27 cellular contexts compared by ENCODE assay signal in the genomic region with DNA sequence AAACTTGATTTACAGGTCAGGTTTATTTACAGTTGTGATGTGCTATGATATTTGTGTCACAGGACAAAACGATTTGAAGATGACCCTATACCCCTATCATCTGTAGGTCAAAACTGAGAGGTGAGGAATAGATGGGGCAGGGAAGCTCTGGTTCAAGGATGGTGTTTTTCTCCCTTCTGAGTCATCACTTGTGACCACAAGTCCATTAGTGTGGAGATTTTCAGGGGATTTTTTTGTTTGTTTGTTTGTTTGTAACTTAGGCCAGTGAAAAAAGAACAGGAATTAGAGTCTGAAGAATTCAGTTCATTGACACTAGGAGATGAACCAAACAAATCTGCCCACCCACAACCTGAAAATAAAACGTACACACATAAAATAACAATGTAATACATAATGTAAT.
DNase-seq lines count a peak whose midpoint lies in the region; ATAC-seq and TF ChIP-seq lines count a peak whose summit lies in the region.
"Had no signal": no experiment of that assay in that cellular context is flagged by ENCODE, and none has a peak within 500 bp of the region (broad histone marks: within the 10 kb centered on the region; RNA-seq: fewer than 3 reads in every experiment).

No MANE protein-coding gene starts in this region.

- dilution Hi-C loops in mammary epithelial cell (cut with HindIII; ENCODE audit: low sequenced_read_pairs) = no loop called here

- TF ChIP-seq CTCF in mammary epithelial cell (conservative IDR thresholded peaks at IDR 0.05 in 1 of 2, IDR thresholded peaks at IDR 0.05 in 1 of 2; ENCODE audit: extremely low read depth in 1 of 2, insufficient read depth in 1 of 2, low read depth in 1 of 2, low read length in 2 of 2) = no peak
- TF ChIP-seq CTCF in MCF 10A (IDR thresholded peaks at IDR 0.05; ENCODE audit: unreplicated experiment) = no peak
- TF ChIP-seq CTCF in astrocyte of the spinal cord (IDR thresholded peaks at IDR 0.05; ENCODE audit: low read depth, low read length) = no peak

- no peak for ATAC-seq in GM18519 (IDR thresholded peaks at IDR 0.05; ENCODE audit: low FRiP score, unreplicated experiment)
- ATAC-seq in T-cell (replicated peaks in 1 of 4) = no peak
- ATAC-seq: GM12878, HCT116, SK-N-SH treated with all-trans-retinoic acid at 6 μM for 48 hours had no signal

- no peak overlapping the region for H3K4me3 Mint-ChIP-seq in MCF 10A (ENCODE audit: unreplicated experiment)
- no peak overlapping the region for H3K4me3 Mint-ChIP-seq in T-cell
- H3K4me3 Mint-ChIP-seq: CD4-positive, alpha-beta T cell had no signal

- H3K9me3 Mint-ChIP-seq in MCF 10A (ENCODE audit: unreplicated experiment) (no peaks in the 10 kb centered on the region), T-cell (no peaks in the 10 kb centered on the region)
- H3K9me3 Mint-ChIP-seq: CD4-positive, alpha-beta T cell had no signal

- H3K36me3 Mint-ChIP-seq in MCF 10A (ENCODE audit: insufficient read depth, unreplicated experiment) (no peaks in the 10 kb centered on the region), T-cell (no peaks in the 10 kb centered on the region)

- H3K4me1 ChIP-seq in mammary epithelial cell (ENCODE audit: insufficient read depth, low read length) = no peaks in the 10 kb centered on the region
- H3K4me1 ChIP-seq: BLaER1 had no signal

- POLR2A ChIA-PET in MCF 10A (lab: Yijun Ruan, JAX) = no interaction called here
- POLR2A ChIA-PET in T-cell (lab: Charles Lee) = no interaction called here

- WGBS in mammary epithelial cell (ENCODE audit: low coverage, missing lambda C conversion rate) = 31% methylated on average over 2 of the region's 2 CpGs

- H3K4me1 Mint-ChIP-seq in MCF 10A (ENCODE audit: insufficient read depth, unreplicated experiment) (no peaks in the 10 kb centered on the region), T-cell (no peaks in the 10 kb centered on the region)

- H3K4me3 ChIP-seq in mammary epithelial cell (replicated peaks in 1 of 3; ENCODE audit: insufficient read depth in 1 of 3, low read depth in 2 of 3, low read length in 3 of 3) (no peak overlapping the region), astrocyte of the spinal cord (ENCODE audit: low read depth, low read length) (no peak overlapping the region)
- H3K4me3 ChIP-seq: BLaER1, GM12878 had no signal

- no peak overlapping the region for H3K9ac ChIP-seq in mammary epithelial cell (ENCODE audit: insufficient read depth, low read length)
- H3K9ac ChIP-seq: BLaER1 had no signal

- H3K27me3 Mint-ChIP-seq in MCF 10A (ENCODE audit: insufficient read depth, unreplicated experiment) (no peaks in the 10 kb centered on the region), T-cell (peaks cover 18 to 23% of the 10 kb centered on the region in 2 donors)

- H3K4me2 ChIP-seq in mammary epithelial cell (ENCODE audit: insufficient read depth, low read depth, low read length) = no peak overlapping the region
- H3K4me2 ChIP-seq: BLaER1 had no signal

- no peaks in the 10 kb centered on the region for H3K27me3 ChIP-seq in mammary epithelial cell (ENCODE audit: insufficient read depth, low read length)
- H3K27me3 ChIP-seq: BLaER1 had no signal

- H3K27ac ChIP-seq in mammary epithelial cell (ENCODE audit: insufficient read depth, low read depth, low read length) = no peak overlapping the region
- H3K27ac ChIP-seq: 22Rv1, BLaER1 had no signal

- intact Hi-C loops in mammary epithelial cell (cut with micrococcal nuclease) = loop anchor here (2.0 to 5.0 kb wide), 3 partner anchors 36 to 396 kb away; partner anchors contain the start of gene SPRED1
- intact Hi-C loops in MCF 10A (cut with micrococcal nuclease) = loop anchor here (2.0 kb wide), 1 partner anchor 396 kb away; no protein-coding TSS in a partner anchor

- no peak overlapping the region for H2AFZ ChIP-seq in mammary epithelial cell (ENCODE audit: low read depth, low read length)

- in situ Hi-C loops in mammary epithelial cell (cut with MboI; ENCODE audit: low sequenced_read_pairs in 2 of 2) (loop anchor here in 1 of 2 donors (10.0 kb wide), 1 partner anchor 396 kb away; no protein-coding TSS in a partner anchor), astrocyte of the spinal cord (cut with HindIII; ENCODE audit: low sequenced_read_pairs) (no loop called here)

- H3K9me3 ChIP-seq in mammary epithelial cell (replicated peaks; ENCODE audit: insufficient read depth, low read length) = no peaks in the 10 kb centered on the region
- H3K9me3 ChIP-seq: BLaER1 had no signal

- no peaks in the 10 kb centered on the region for H3K79me2 ChIP-seq in mammary epithelial cell (ENCODE audit: insufficient read depth, low read length)

- BruUV-seq in mammary epithelial cell (replicated peaks; lab: Mats Ljungman, UMichigan) = no TSS peak
- no TSS peak for BruUV-seq in MCF 10A (replicated peaks; lab: Mats Ljungman, UMichigan)

- H3K27ac Mint-ChIP-seq in MCF 10A (ENCODE audit: low read depth, unreplicated experiment) (no peak overlapping the region), T-cell (no peak overlapping the region)
- H3K27ac Mint-ChIP-seq: CD4-positive, alpha-beta T cell had no signal

- no peaks in the 10 kb centered on the region for H4K20me1 ChIP-seq in mammary epithelial cell (ENCODE audit: insufficient read depth, low read length)
- H4K20me1 ChIP-seq: BLaER1 had no signal

- H3K36me3 ChIP-seq in mammary epithelial cell (ENCODE audit: insufficient read depth, low read length) = no peaks in the 10 kb centered on the region
- H3K36me3 ChIP-seq: BLaER1 had no signal

- peak; percentile 22 for DNase-seq in mammary epithelial cell
- no peak for DNase-seq in MCF 10A (ENCODE audit: unreplicated experiment)
- peak; percentile 23 for DNase-seq in astrocyte of the spinal cord (ENCODE audit: low read depth, low spot score)
- peak; percentile 43 for DNase-seq in iris pigment epithelial cell (ENCODE audit: low read depth)
- no peak for DNase-seq in stimulated activated CD4-positive, alpha-beta T cell treated with anti-CD3 and anti-CD28 coated beads, Interleukin-2, amount 100 ng/mL, for 24 hours
- no peak for DNase-seq in SKM-1 treated with dmso at 0.1 percent for 144 hours (lab: John Stamatoyannopoulos, UW; ENCODE audit: unreplicated experiment)
- DNase-seq in T-cell = no peak
- DNase-seq: ACHN; CD4-positive, alpha-beta T cell; COR-L47; DMS79; GOT3; Karpas-422; MM.1S; NCI-H1048; NCI-H1436; NCI-H187 treated with DMSO at 0.1 percent for 48 hours; NCI-H2107; NCI-H510A treated with DMSO at 0.1 percent for 48 hours; NCI-H748 treated with DMSO at 0.1 percent for 48 hours; NK-92 treated with Interleukin-12 subunit alpha and Interleukin-12 subunit beta, amount 100 ng/mL, for 24 hours had no signal

- CTCF ChIA-PET in mammary epithelial cell (lab: Charles Lee; ENCODE audit: low non-redundant PET) (no interaction called here), MCF 10A (lab: Yijun Ruan, JAX) (interaction anchor here (0.6 to 7.0 kb wide), 6 partner anchors 9 to 395 kb away, joined by 3 to 43 read pairs (median 6); no protein-coding TSS in a partner anchor), T-cell (lab: Charles Lee) (no interaction called here)

Comparison
In these comparisons a context has a peak if more than half of its experiments do, and no peak if none do; other contexts are left out.
1. DNase-seq: peak in mammary epithelial cell (single experiment), astrocyte of the spinal cord (single experiment) and iris pigment epithelial cell (single experiment); none in MCF 10A (single experiment), stimulated activated CD4-positive, alpha-beta T cell treated with anti-CD3 and anti-CD28 coated beads, Interleukin-2, amount 100 ng/mL, for 24 hours (0 of 2), SKM-1 treated with dmso at 0.1 percent for 144 hours (single experiment) and T-cell (0 of 34).